ENCODE assay signal across 7 cellular contexts in the genomic region with DNA sequence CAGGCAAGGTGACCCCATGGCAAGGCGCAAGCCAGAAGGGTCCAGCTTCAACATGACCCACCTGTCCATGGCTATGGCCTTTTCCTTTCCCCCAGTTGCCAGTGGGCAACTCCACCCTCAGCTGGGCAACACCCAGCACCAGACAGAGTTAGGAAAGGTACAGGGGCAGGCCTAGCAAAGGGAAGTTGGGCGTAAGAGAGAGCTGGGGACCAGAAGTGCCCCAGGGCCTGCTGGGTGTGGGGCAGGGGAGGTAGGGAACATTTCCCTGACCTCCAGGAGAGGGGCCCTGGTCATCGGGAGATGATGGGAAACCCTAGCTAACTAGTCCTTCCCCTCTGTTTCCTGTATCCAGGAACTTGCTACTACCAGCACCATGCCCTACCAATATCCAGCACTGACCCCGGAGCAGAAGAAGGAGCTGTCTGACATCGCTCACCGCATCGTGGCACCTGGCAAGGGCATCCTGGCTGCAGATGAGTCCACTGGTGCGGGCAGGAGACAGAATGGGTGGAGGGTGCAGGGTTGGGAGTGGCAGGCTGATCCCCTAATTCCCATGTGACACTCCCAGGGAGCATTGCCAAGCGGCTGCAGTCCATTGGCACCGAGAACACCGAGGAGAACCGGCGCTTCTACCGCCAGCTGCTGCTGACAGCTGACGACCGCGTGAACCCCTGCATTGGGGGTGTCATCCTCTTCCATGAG. TPM values are rescaled to one million over a fixed set of nuclear protein-coding genes. Genes with fewer than 3 reads are reported as not detected.
A peak's percentile ranks its signal among the peaks of the same experiment; 100 is the strongest.
DNase-seq lines count a peak whose midpoint lies in the region; ATAC-seq and TF ChIP-seq lines count a peak whose summit lies in the region.
"Had no signal": no experiment of that assay in that cellular context is flagged by ENCODE, and none has a peak within 500 bp of the region (broad histone marks: within the 10 kb centered on the region; RNA-seq: fewer than 3 reads in every experiment).

No MANE protein-coding gene starts in this region.

- no peak overlapping the region for H3K18ac ChIP-seq in IMR-90 (ENCODE audit: low read depth, low read length)

- DNase-seq in IMR-90 (no peak), ovary (peak in 3 of 5 donors; percentile 51 to 57 (median 52)), NCI-H2227 (lab: John Stamatoyannopoulos, UW; ENCODE audit: unreplicated experiment) (no peak), dedifferentiated amniotic fluid mesenchymal stem cell (ENCODE audit: extremely low spot score) (no peak)
- DNase-seq in activated CD4-positive, alpha-beta T cell treated with anti-CD3 and anti-CD28 coated beads for 4 hours, result no peak
- DNase-seq: SHP77 had no signal

- H3K23ac ChIP-seq in IMR-90 (ENCODE audit: low read depth, low read length), result peak overlapping the region; percentile 98

- no peak overlapping the region for H2BK15ac ChIP-seq in IMR-90 (ENCODE audit: low read depth, low read length)

- CTCF ChIA-PET in IMR-90 (lab: Yijun Ruan, JAX), result no interaction called here

- no peak overlapping the region for H4K5ac ChIP-seq in IMR-90 (ENCODE audit: low read depth, low read length)

- H3K9ac ChIP-seq in IMR-90 (ENCODE audit: low read depth, low read length), result peak overlapping the region; percentile 96

- peak overlapping the region; percentile 100 for H2AK9ac ChIP-seq in IMR-90 (replicated peaks; ENCODE audit: low read depth, low read length, poor library complexity)

- TF ChIP-seq CTCF in IMR-90 (conservative IDR thresholded peaks at IDR 0.05; ENCODE audit: low read depth, low read length) (no peak), ovary (IDR thresholded peaks at IDR 0.05) (no peak)

- peak overlapping the region; percentile 98 for H3K14ac ChIP-seq in IMR-90 (replicated peaks; ENCODE audit: low read depth, low read length)

- peaks cover 51% of the 10 kb centered on the region for H3K36me3 ChIP-seq in IMR-90 (ENCODE audit: control insufficient read depth, insufficient read depth, low read length)
- no peaks in the 10 kb centered on the region for H3K36me3 ChIP-seq in ovary

- no peak for TF ChIP-seq RAD21 in IMR-90 (IDR thresholded peaks at IDR 0.05; ENCODE audit: low read length)

- WGBS in IMR-90 (ENCODE audit: extremely low coverage in 2 of 2, insufficient read length in 1 of 2), 2 experiments, result 50% methylated on average over 2 of the region's 17 CpGs; no CpG with 5 or more reads in 1 of the 2 experiments
- WGBS in ovary, 3 donors, result 18 to 48% (median 18%) methylated on average over 17 of the region's 17 CpGs

- no TSS peak for BruUV-seq in IMR-90 (replicated peaks; lab: Mats Ljungman, UMichigan)

- no peak overlapping the region; a peak in 1 of 4 replicates for H4K8ac ChIP-seq in IMR-90 (ENCODE audit: low read depth in 2 of 2, low read length in 2 of 2)

- H3K27ac ChIP-seq in IMR-90 (ENCODE audit: insufficient read depth, low read length), result peak overlapping the region; percentile 99
- H3K27ac ChIP-seq in cingulate gyrus (ENCODE audit: low read depth, low read length), result peak overlapping the region; percentile 98
- peak overlapping the region; percentile 80 to 99 for H3K27ac ChIP-seq in ovary

- H4K20me1 ChIP-seq in IMR-90 (ENCODE audit: insufficient read depth, low read length), result peaks cover 64% of the 10 kb centered on the region

- TF ChIP-seq POLR2A in IMR-90 (IDR thresholded peaks at IDR 0.05; ENCODE audit: low read depth, low read length) (no peak; the same call in 1 of the 2 replicates), ovary (IDR thresholded peaks at IDR 0.05) (no peak)

- H2AK5ac ChIP-seq in IMR-90 (ENCODE audit: low read depth, low read length), result peak overlapping the region; percentile 23; the same call in 1 of the 2 replicates

- H3K4ac ChIP-seq in IMR-90 (ENCODE audit: low read depth, low read length), result peak overlapping the region; percentile 96

- intact Hi-C loops in IMR-90 (cut with micrococcal nuclease), result no loop called here
- intact Hi-C loops in ovary (cut with DNase I), result loop anchor here in 1 of 4 donors (10.0 kb wide), 1 partner anchor 338 kb away; the partner anchor contains the start of gene ZNF771

- no peak for TF ChIP-seq EP300 in ovary (IDR thresholded peaks at IDR 0.05)

- in situ Hi-C loops in IMR-90 (cut with MboI; ENCODE audit: low sequenced_read_pairs), result no loop called here

- H3K4me1 ChIP-seq in IMR-90 (ENCODE audit: control insufficient read depth, insufficient read depth, low read length) (peaks cover 32% of the 10 kb centered on the region), ovary (ENCODE audit: insufficient read depth) (peaks cover 21% of the 10 kb centered on the region)

- dilution Hi-C loops in IMR-90 (cut with HindIII; ENCODE audit: low sequenced_read_pairs, unreplicated experiment), result no loop called here

- ATAC-seq in IMR-90 (ENCODE audit: low read depth), result no peak

- H3K9me1 ChIP-seq in IMR-90 (ENCODE audit: insufficient read depth, low read length), result peaks cover 23% of the 10 kb centered on the region

- H3K56ac ChIP-seq in IMR-90 (ENCODE audit: extremely low read depth, insufficient read depth, low read length), result peak overlapping the region; percentile 89

- H2BK20ac ChIP-seq in IMR-90 (ENCODE audit: low read depth, low read length), result no peak overlapping the region

- H3K4me3 ChIP-seq in IMR-90 (ENCODE audit: insufficient read depth, low read depth, low read length) (peak overlapping the region; percentile 85), ovary (peak overlapping the region; percentile 97)

- peak overlapping the region; percentile 65 for H2AFZ ChIP-seq in IMR-90 (replicated peaks; ENCODE audit: low read length, poor library complexity)

- POLR2A ChIA-PET in IMR-90 (lab: Charles Lee; ENCODE audit: unreplicated experiment), result interaction anchor here (1.0 kb wide), 1 partner anchor 12 kb away, joined by 3 read pairs; no protein-coding TSS in a partner anchor

- peaks cover 30 to 65% of the 10 kb centered on the region in 2 experiments for H3K79me1 ChIP-seq in IMR-90 (ENCODE audit: low read depth in 1 of 2, low read length in 2 of 2)

- 0 out of 2 replicates have a peak overlapping the region, but pooled peaks have one; percentile 96 for H4K91ac ChIP-seq in IMR-90 (ENCODE audit: insufficient read depth, low read depth, low read length)

- H2BK5ac ChIP-seq in IMR-90 (ENCODE audit: low read depth, low read length, poor library complexity, severe bottlenecking), result peak overlapping the region; percentile 98

- H3K27me3 ChIP-seq in IMR-90 (ENCODE audit: control insufficient read depth, insufficient read depth, low read length) (no peaks in the 10 kb centered on the region), ovary (no peaks in the 10 kb centered on the region)

- H3K4me2 ChIP-seq in IMR-90 (ENCODE audit: low read depth, low read length), result peak overlapping the region; percentile 96

- H2BK120ac ChIP-seq in IMR-90 (ENCODE audit: low read depth, low read length), result no peak overlapping the region

- H3K9me3 ChIP-seq in IMR-90 (ENCODE audit: control insufficient read depth, insufficient read depth, low read length), result no peaks in the 10 kb centered on the region
- H3K9me3 ChIP-seq in ovary, result no peaks in the 10 kb centered on the region

TF ChIP-seq in IMR-90, 13 proteins besides CTCF, POLR2A, EP300 and RAD21 (continues in another document):
- TF ChIP-seq FOS (IDR thresholded peaks at IDR 0.05; ENCODE audit: low read depth, low read length), result no peak
- no peak for TF ChIP-seq CHD1 (IDR thresholded peaks at IDR 0.05; ENCODE audit: low read depth, low read length)
- TF ChIP-seq CEBPB (IDR thresholded peaks at IDR 0.05; ENCODE audit: low read depth, low read length), result no peak
- TF ChIP-seq MXI1 (IDR thresholded peaks at IDR 0.05; ENCODE audit: borderline replicate concordance, low read depth, low read length), result no peak
- no peak for TF ChIP-seq MAFK (IDR thresholded peaks at IDR 0.05; ENCODE audit: low read depth, low read length)
- TF ChIP-seq NFE2L2 (IDR thresholded peaks at IDR 0.05; ENCODE audit: low read depth, low read length), result no peak
- TF ChIP-seq, protein P1, sequence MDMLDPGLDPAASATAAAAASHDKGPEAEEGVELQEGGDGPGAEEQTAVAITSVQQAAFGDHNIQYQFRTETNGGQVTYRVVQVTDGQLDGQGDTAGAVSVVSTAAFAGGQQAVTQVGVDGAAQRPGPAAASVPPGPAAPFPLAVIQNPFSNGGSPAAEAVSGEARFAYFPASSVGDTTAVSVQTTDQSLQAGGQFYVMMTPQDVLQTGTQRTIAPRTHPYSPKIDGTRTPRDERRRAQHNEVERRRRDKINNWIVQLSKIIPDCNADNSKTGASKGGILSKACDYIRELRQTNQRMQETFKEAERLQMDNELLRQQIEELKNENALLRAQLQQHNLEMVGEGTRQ (IDR thresholded peaks at IDR 0.05; ENCODE audit: low read depth, low read length), result no peak

RNA-seq across cellular contexts. Expression of gene ALDOA, which starts 1.5 kb away (rescaled TPM):
- total RNA-seq in IMR-90 (2012; rRNA removed) (1,576 and 1,697 TPM in 2 replicates), ovary (1,000 to 10,000 TPM in 1 of 7 donors, 100 to 1,000 TPM in 6; 395 to 1,259 (median 847) TPM)
- polyA plus RNA-seq in IMR-90 (2012; rRNA removed) (1,990 and 2,139 TPM in 2 replicates), ovary (100 to 1,000 TPM; 252 to 522 TPM)
- polyA plus RNA-seq in IMR-90 (2012; cell fraction: cytosol; rRNA removed), result 1,937 and 3,090 TPM in 2 replicates
- 1,158 and 2,042 TPM in 2 replicates for polyA plus RNA-seq in IMR-90 (2012; cell fraction: nucleus; rRNA removed; ENCODE audit: low replicate concordance)

RNA-seq across cellular contexts. Expression of gene PPP4C, which starts 8.8 kb away (rescaled TPM):
- total RNA-seq in IMR-90 (2012; rRNA removed) (209 and 222 TPM in 2 replicates), ovary (10 to 100 TPM; 21.9 to 55.8 (median 49.1) TPM)
- polyA plus RNA-seq in IMR-90 (2012; rRNA removed) (200 and 202 TPM in 2 replicates), ovary (10 to 100 TPM; 13.7 to 58.8 TPM)
- 191 and 310 TPM in 2 replicates for polyA plus RNA-seq in IMR-90 (2012; cell fraction: cytosol; rRNA removed)
- polyA plus RNA-seq in IMR-90 (2012; cell fraction: nucleus; rRNA removed; ENCODE audit: low replicate concordance), result 247 and 358 TPM in 2 replicates

RNA-seq across cellular contexts. Expression of gene TBX6, which starts 24.7 kb away (rescaled TPM):
- total RNA-seq in IMR-90 (2012; rRNA removed) (not detected in 2 replicates), ovary (1 to 10 TPM in 3 of 7 donors, under 1 TPM in 4; 0.23 to 1.5 (median 0.75) TPM)
- polyA plus RNA-seq in IMR-90 (2012; rRNA removed) (0.06 and 0.10 TPM in 2 replicates), ovary (1 to 10 TPM in 1 of 2 donors, under 1 TPM in 1; 0.08 to 1.1 TPM)
- polyA plus RNA-seq in IMR-90 (2012; cell fraction: cytosol; rRNA removed), result 0.02 TPM in 1 of 2 replicates, not detected in the other
- 0.06 and 0.16 TPM in 2 replicates for polyA plus RNA-seq in IMR-90 (2012; cell fraction: nucleus; rRNA removed; ENCODE audit: low replicate concordance)

RNA-seq across cellular contexts. Expression of gene YPEL3, which starts 29.0 kb away (rescaled TPM):
- total RNA-seq in IMR-90 (2012; rRNA removed) (1.1 and 3.1 TPM in 2 replicates), ovary (10 to 100 TPM; 12.7 to 94.9 (median 63.1) TPM)
- polyA plus RNA-seq in IMR-90 (2012; rRNA removed) (25.6 and 33.3 TPM in 2 replicates), ovary (100 to 1,000 TPM in 1 of 2 donors, 10 to 100 TPM in 1; 30.2 to 134 TPM)
- polyA plus RNA-seq in IMR-90 (2012; cell fraction: cytosol; rRNA removed), result 34.8 and 76.0 TPM in 2 replicates
- 93.1 and 115 TPM in 2 replicates for polyA plus RNA-seq in IMR-90 (2012; cell fraction: nucleus; rRNA removed; ENCODE audit: low replicate concordance)

RNA-seq across cellular contexts. Expression of gene TLCD3B, which starts 36.0 kb away (rescaled TPM):
- total RNA-seq in IMR-90 (2012; rRNA removed), result not detected in 2 replicates
- 0.14 and 0.19 TPM in 2 replicates for polyA plus RNA-seq in IMR-90 (2012; rRNA removed)
- 0.15 and 0.20 TPM in 2 replicates for polyA plus RNA-seq in IMR-90 (2012; cell fraction: cytosol; rRNA removed)
- 0.37 and 1.2 TPM in 2 replicates for polyA plus RNA-seq in IMR-90 (2012; cell fraction: nucleus; rRNA removed; ENCODE audit: low replicate concordance)
- under 1 TPM in 1 of 7 donors, not detected in 6; 0.15 TPM for total RNA-seq in ovary
- polyA plus RNA-seq in ovary, result not detected

Comparison
In these comparisons a context has a peak if more than half of its experiments do, and no peak if none do; other contexts are left out.
1. DNase-seq: peak in ovary (3 of 5); none in IMR-90 (single experiment), NCI-H2227 (single experiment), dedifferentiated amniotic fluid mesenchymal stem cell (single experiment) and activated CD4-positive, alpha-beta T cell treated with anti-CD3 and anti-CD28 coated beads for 4 hours (0 of 2).
2. Peak in every context shown above with its lines, with median percentiles within 50 percentile points of each other: H3K27ac ChIP-seq.